22 cellular contexts compared by ENCODE assay signal in genomic region chr12:132181570-132182200, GRCh38. TPM values are rescaled to one million over a fixed set of nuclear protein-coding genes. Genes with fewer than 3 reads are reported as not detected.
A peak's percentile ranks its signal among the peaks of the same experiment; 100 is the strongest.
DNase-seq lines count a peak whose midpoint lies in the region; ATAC-seq, FAIRE-seq and TF ChIP-seq lines count a peak whose summit lies in the region.
"Had no signal": no experiment of that assay in that cellular context is flagged by ENCODE, and none has a peak within 500 bp of the region (broad histone marks: within the 10 kb centered on the region; RNA-seq: fewer than 3 reads in every experiment).

No MANE protein-coding gene starts in this region.

- H2BK12ac ChIP-seq in H1 (ENCODE audit: low read depth, low read length) (no peak overlapping the region), trophoblast cell (ENCODE audit: low read length) (no peak overlapping the region)

- H3K4ac ChIP-seq in H1 (replicated peaks; ENCODE audit: insufficient read length, low read depth, low read length) (no peak overlapping the region), trophoblast cell (ENCODE audit: low read depth, low read length) (no peak overlapping the region)

- H3K27me3 ChIP-seq in BLaER1 (no peaks in the 10 kb centered on the region), H1 (replicated peaks in 1 of 4; ENCODE audit: control insufficient read depth in 3 of 4, extremely low read depth in 1 of 4, insufficient read depth in 3 of 4, low read length in 3 of 4) (peaks cover 0 to 55% (median 30%) of the 10 kb centered on the region in 4 experiments; a peak in 5 of 7 replicates), trophoblast cell (ENCODE audit: insufficient read depth, low read length) (no peaks in the 10 kb centered on the region)

- POLR2A ChIA-PET in A549 (lab: Yijun Ruan, JAX), result no interaction called here
- POLR2A ChIA-PET in H1 (lab: Charles Lee; ENCODE audit: partially characterized antibody), result no interaction called here

- ATAC-seq in A549, result no peak
- no peak for ATAC-seq in left lobe of liver
- ATAC-seq: GM23338 had no signal

- no peak overlapping the region for H2BK20ac ChIP-seq in H1 (ENCODE audit: low read length)

- H4K8ac ChIP-seq in H1 (ENCODE audit: extremely low read depth, insufficient read depth, low read length) (no peak overlapping the region), trophoblast cell (ENCODE audit: low read depth, low read length) (no peak overlapping the region)

- H3K23me2 ChIP-seq in H1 (ENCODE audit: low read depth, low read length), result peaks cover 6% of the 10 kb centered on the region; the same call in 1 of the 2 replicates

- H2AK5ac ChIP-seq in H1 (ENCODE audit: low read depth, low read length) (peak overlapping the region; percentile 28; the same call in 1 of the 2 replicates), trophoblast cell (ENCODE audit: low read length) (no peak overlapping the region)

- H4K12ac ChIP-seq in trophoblast cell (ENCODE audit: low read depth, low read length), result no peak overlapping the region

- CTCF ChIA-PET in A549 (lab: Yijun Ruan, JAX) (no interaction called here), H1 (lab: Charles Lee; ENCODE audit: partially characterized antibody) (no interaction called here)

- TF ChIP-seq RAD21 in A549 (conservative IDR thresholded peaks at IDR 0.05 in 1 of 2, IDR thresholded peaks at IDR 0.05 in 1 of 2), result no peak
- TF ChIP-seq RAD21 in H1 (IDR thresholded peaks at IDR 0.05 in 1 of 2, conservative IDR thresholded peaks at IDR 0.05 in 1 of 2; ENCODE audit: low read depth in 2 of 2, low read length in 2 of 2), result no peak

- FAIRE-seq in A549 (lab: Jason Lieb, UNC) (no peak), H1 (lab: Jason Lieb, UNC) (no peak)

- H3K9ac ChIP-seq in BLaER1 (no peak overlapping the region), H1 (replicated peaks in 1 of 4; ENCODE audit: extremely low read depth in 1 of 4, low read depth in 3 of 4, low read length in 3 of 4) (no peak overlapping the region), trophoblast cell (ENCODE audit: low read length) (no peak overlapping the region)
- H3K9ac ChIP-seq: KMS-11 had no signal

- no peak for TF ChIP-seq CTCF in A549 (IDR thresholded peaks at IDR 0.05)
- TF ChIP-seq CTCF in H1 (IDR thresholded peaks at IDR 0.05; ENCODE audit: control extremely low read depth in 1 of 3, insufficient read depth in 1 of 3, low read depth in 1 of 3, low read length in 3 of 3), result no peak

- no peak overlapping the region for H4K5ac ChIP-seq in H1 (ENCODE audit: insufficient read length, low read depth, low read length)

- H3K4me3 ChIP-seq in A549, result no peak overlapping the region
- no peak overlapping the region for H3K4me3 ChIP-seq in BLaER1
- H3K4me3 ChIP-seq in H1 (ENCODE audit: extremely low read depth in 1 of 4, insufficient read depth in 2 of 4, low read depth in 3 of 4, low read length in 4 of 4), result no peak overlapping the region
- peak overlapping the region; percentile 42 for H3K4me3 ChIP-seq in trophoblast cell (ENCODE audit: low read depth, low read length)
- H3K4me3 ChIP-seq: GM23338, HAP-1, PC-9, SJSA1 had no signal

- peak overlapping the region; percentile 39 for H3K56ac ChIP-seq in H1 (replicated peaks; ENCODE audit: insufficient read length, low read depth, low read length)

- H3K23ac ChIP-seq in H1 (ENCODE audit: insufficient read length) (no peak overlapping the region), trophoblast cell (ENCODE audit: low read length) (no peak overlapping the region)

- no peaks in the 10 kb centered on the region for H3K36me3 ChIP-seq in BLaER1
- H3K36me3 ChIP-seq in H1 (ENCODE audit: control insufficient read depth in 2 of 4, insufficient read depth in 4 of 4, low read length in 3 of 4), result no peaks in the 10 kb centered on the region; a peak in 1 of 8 replicates
- H3K36me3 ChIP-seq in trophoblast cell (ENCODE audit: control insufficient read depth in 1 of 2, insufficient read depth in 2 of 2, low read length in 2 of 2), result no peaks in the 10 kb centered on the region
- H3K36me3 ChIP-seq: HAP-1, SJSA1 had no signal

- H3K79me1 ChIP-seq in H1 (ENCODE audit: low read depth, low read length) (no peaks in the 10 kb centered on the region), trophoblast cell (ENCODE audit: low read length) (no peaks in the 10 kb centered on the region)

- H3K14ac ChIP-seq in H1 (ENCODE audit: insufficient read length) (no peak overlapping the region), trophoblast cell (ENCODE audit: low read length) (no peak overlapping the region)

- H3K79me2 ChIP-seq in H1 (ENCODE audit: control insufficient read depth in 1 of 2, insufficient read depth in 2 of 2, low read length in 2 of 2) (no peaks in the 10 kb centered on the region), trophoblast cell (ENCODE audit: control insufficient read depth, insufficient read depth, low read length, poor library complexity) (no peaks in the 10 kb centered on the region)

- no peak overlapping the region for H2BK120ac ChIP-seq in H1 (replicated peaks; ENCODE audit: low read depth, low read length)
- no peak overlapping the region for H2BK120ac ChIP-seq in trophoblast cell (ENCODE audit: insufficient read depth, low read length, poor library complexity)

- H3K9me3 ChIP-seq in A549 (no peaks in the 10 kb centered on the region), BLaER1 (no peaks in the 10 kb centered on the region), H1 (ENCODE audit: insufficient read depth in 2 of 2, low read depth in 1 of 2, low read length in 1 of 2) (peaks cover 0 to 9% of the 10 kb centered on the region in 2 experiments; a peak in 1 of 4 replicates), trophoblast cell (ENCODE audit: insufficient read depth, low read depth, low read length) (peaks cover 17% of the 10 kb centered on the region)
- H3K9me3 ChIP-seq: HAP-1, SJSA1 had no signal

- H4K20me1 ChIP-seq in BLaER1, result no peaks in the 10 kb centered on the region
- H4K20me1 ChIP-seq in H1 (replicated peaks in 1 of 2; ENCODE audit: control insufficient read depth in 1 of 2, insufficient read depth in 2 of 2, low read length in 2 of 2), result peaks cover 0 to 10% of the 10 kb centered on the region in 2 experiments

- no peak overlapping the region for H3K27ac ChIP-seq in A549
- H3K27ac ChIP-seq in BLaER1, result no peak overlapping the region
- no peak overlapping the region for H3K27ac ChIP-seq in H1 (ENCODE audit: low read depth, low read length)
- no peak overlapping the region for H3K27ac ChIP-seq in trophoblast cell (ENCODE audit: low read depth, low read length)
- H3K27ac ChIP-seq: KMS-11, PC-9, SJSA1 had no signal

- TF ChIP-seq EP300 in A549 (IDR thresholded peaks at IDR 0.05) (no peak), H1 (IDR thresholded peaks at IDR 0.05; ENCODE audit: borderline replicate concordance in 1 of 2, low read depth in 2 of 2, low read length in 2 of 2) (no peak)

- no peak overlapping the region for H2BK15ac ChIP-seq in H1 (ENCODE audit: low read length)

- DNase-seq in A549 (ENCODE audit: low read depth in 1 of 2, low spot score in 1 of 2) (no peak), H1 (ENCODE audit: low read depth in 1 of 2, low spot score in 2 of 2) (no peak), trophoblast cell (no peak), C1 segment of cervical spinal cord (lab: John Stamatoyannopoulos, UW) (no peak), NCI-H446 (lab: John Stamatoyannopoulos, UW) (no peak), left lobe of liver (ENCODE audit: low spot score) (no peak)
- DNase-seq: CD4-positive, alpha-beta T cell; COR-L47; DMS53; HFFc6; IMR-90; MM.1S; NCI-H2029; NCI-H446 treated with DMSO at 0.1 percent for 48 hours; NCI-H526; NCI-H82; PC-9 had no signal

- 0 out of 2 replicates have a peak, but pooled peaks have one; percentile 2 for TF ChIP-seq POLR2A in A549 (IDR thresholded peaks at IDR 0.05; ENCODE audit: low read length)
- TF ChIP-seq POLR2A in H1 (IDR thresholded peaks at IDR 0.05; ENCODE audit: control extremely low read depth in 1 of 2, low read depth in 2 of 2, low read length in 2 of 2), result no peak

- no peak overlapping the region for H3K18ac ChIP-seq in H1 (ENCODE audit: extremely low read depth, low read length)
- H3K18ac ChIP-seq in trophoblast cell (ENCODE audit: low read length), result no peak overlapping the region

- H4K91ac ChIP-seq in H1 (replicated peaks; ENCODE audit: insufficient read length, low read length), result no peak overlapping the region
- no peak overlapping the region for H4K91ac ChIP-seq in trophoblast cell (ENCODE audit: low read depth, low read length)

- no peak overlapping the region for H2AFZ ChIP-seq in H1 (ENCODE audit: low read length)
- H2AFZ ChIP-seq in trophoblast cell (ENCODE audit: insufficient read depth, low read length, poor library complexity), result no peak overlapping the region
- H2AFZ ChIP-seq: GM23338, PC-9 had no signal

- H2BK5ac ChIP-seq in H1 (ENCODE audit: low read depth, low read length), result no peak overlapping the region; the same call in 1 of the 2 replicates
- H2BK5ac ChIP-seq in trophoblast cell (ENCODE audit: low read depth, low read length, poor library complexity), result no peak overlapping the region

- H3K4me1 ChIP-seq in A549 (peaks cover 9% of the 10 kb centered on the region; the same call in 2 of the 3 replicates), BLaER1 (peaks cover 97% of the 10 kb centered on the region), H1 (replicated peaks in 1 of 4; ENCODE audit: control insufficient read depth in 3 of 4, insufficient read depth in 4 of 4, low read length in 3 of 4) (peaks cover 0 to 5% (median 0%) of the 10 kb centered on the region in 4 experiments; a peak in 1 of 7 replicates), trophoblast cell (ENCODE audit: control insufficient read depth in 1 of 2, insufficient read depth in 2 of 2, low read length in 2 of 2) (no peaks in the 10 kb centered on the region)
- H3K4me1 ChIP-seq: HAP-1, SJSA1 had no signal

- H3K4me2 ChIP-seq in A549 (no peak overlapping the region), BLaER1 (peak overlapping the region; percentile 98), H1 (ENCODE audit: insufficient read depth in 1 of 2, low read depth in 2 of 2, low read length in 2 of 2) (no peak overlapping the region), trophoblast cell (ENCODE audit: low read length) (no peak overlapping the region)
- H3K4me2 ChIP-seq: GM23338, KMS-11, PC-9 had no signal

- WGBS in A549 (ENCODE audit: missing lambda C conversion rate), result 54% methylated on average over 16 of the region's 33 CpGs
- 92% methylated on average over 18 of the region's 33 CpGs; no CpG with 5 or more reads in 1 of the 2 experiments for WGBS in H1 (ENCODE audit: extremely low coverage in 1 of 2, insufficient coverage in 1 of 2, insufficient read length in 1 of 2, insufficient replicate concordance in 2 of 2, low coverage in 1 of 2, low lambda C conversion rate in 2 of 2, missing lambda C conversion rate in 1 of 2), 2 experiments
- no CpG with 5 or more reads among the region's 33 CpGs for WGBS in trophoblast cell (ENCODE audit: extremely low coverage, insufficient coverage, insufficient read length)

RNA-seq across cellular contexts. Expression of gene NOC4L, which starts 37.4 kb away (rescaled TPM):
- 10.8 and 12.1 TPM in 2 replicates for polyA plus RNA-seq in A549 (2011; rRNA removed)
- polyA plus RNA-seq in A549 (2012; cell fraction: cytosol; rRNA removed), result 35.8 and 44.8 TPM in 2 replicates
- polyA plus RNA-seq in A549 (2012; cell fraction: nucleus; rRNA removed), result 74.7 and 86.7 TPM in 2 replicates
- polyA plus RNA-seq in A549 (2017; fragmentation: RNase III; extraction: RNeasy Plus Mini Kit Qiagen cat#74134 plus additional on column Dnase treatment), result 32.8 to 36.6 TPM (median 34.1 TPM) in 3 replicates
- 8.4 and 17.4 TPM in 2 replicates for polyA minus RNA-seq in A549 (2011; rRNA and poly(A)+ RNA removed)
- 38.5 and 40.3 TPM in 2 replicates for total RNA-seq in H1 (2021; fragmentation: NEBNext Ultra II Directional; extraction: Animal tissue kit (Norgen Biotek cat#: 25700))
- 26.8 and 40.3 TPM in 2 replicates for polyA plus RNA-seq in H1 (2011; rRNA removed)
- polyA plus RNA-seq in H1 (2011; cell fraction: cytosol; rRNA removed), result 15.4 TPM
- 33.2 TPM for polyA plus RNA-seq in H1 (2011; cell fraction: nucleus; rRNA removed)
- 20.7 to 40.0 TPM (median 39.8 TPM) in 4 replicates for polyA plus RNA-seq in H1 (2012, experiment 1 of 2)
- 47.9 TPM for polyA plus RNA-seq in H1 (2012, experiment 2 of 2)
- polyA plus RNA-seq in H1 (2013, experiment 1 of 2), result 41.4 TPM
- 37.7 TPM for polyA plus RNA-seq in H1 (2013, experiment 2 of 2)
- 6.1 and 7.4 TPM in 2 replicates for polyA minus RNA-seq in H1 (2011; rRNA and poly(A)+ RNA removed)
- polyA minus RNA-seq in H1 (2011; cell fraction: cytosol; rRNA and poly(A)+ RNA removed), result 14.4 TPM
- 11.9 TPM for polyA minus RNA-seq in H1 (2011; cell fraction: nucleus; rRNA and poly(A)+ RNA removed)
- polyA plus RNA-seq in trophoblast cell (2013), result 22.0 and 22.3 TPM in 2 replicates
- total RNA-seq in left lobe of liver, result 9.9 TPM

RNA-seq across cellular contexts. Expression of gene DDX51, which starts 37.6 kb away (rescaled TPM):
- 10.2 and 11.4 TPM in 2 replicates for polyA plus RNA-seq in A549 (2011; rRNA removed)
- 37.4 and 40.5 TPM in 2 replicates for polyA plus RNA-seq in A549 (2012; cell fraction: cytosol; rRNA removed)
- polyA plus RNA-seq in A549 (2012; cell fraction: nucleus; rRNA removed), result 76.9 and 86.0 TPM in 2 replicates
- 21.8 to 23.7 TPM (median 22.6 TPM) in 3 replicates for polyA plus RNA-seq in A549 (2017; fragmentation: RNase III; extraction: RNeasy Plus Mini Kit Qiagen cat#74134 plus additional on column Dnase treatment)
- 11.4 and 16.5 TPM in 2 replicates for polyA minus RNA-seq in A549 (2011; rRNA and poly(A)+ RNA removed)
- 24.4 and 25.3 TPM in 2 replicates for total RNA-seq in H1 (2021; fragmentation: NEBNext Ultra II Directional; extraction: Animal tissue kit (Norgen Biotek cat#: 25700))
- polyA plus RNA-seq in H1 (2011; rRNA removed), result 11.2 and 19.5 TPM in 2 replicates
- 23.8 TPM for polyA plus RNA-seq in H1 (2011; cell fraction: cytosol; rRNA removed)
- 65.2 TPM for polyA plus RNA-seq in H1 (2011; cell fraction: nucleus; rRNA removed)
- polyA plus RNA-seq in H1 (2012, experiment 1 of 2), result 25.8 to 31.0 TPM (median 27.9 TPM) in 4 replicates
- 11.4 TPM for polyA plus RNA-seq in H1 (2012, experiment 2 of 2)
- polyA plus RNA-seq in H1 (2013, experiment 1 of 2), result 11.4 TPM
- 9.4 TPM for polyA plus RNA-seq in H1 (2013, experiment 2 of 2)
- polyA minus RNA-seq in H1 (2011; rRNA and poly(A)+ RNA removed), result 8.7 and 14.0 TPM in 2 replicates
- 12.7 TPM for polyA minus RNA-seq in H1 (2011; cell fraction: cytosol; rRNA and poly(A)+ RNA removed)
- polyA minus RNA-seq in H1 (2011; cell fraction: nucleus; rRNA and poly(A)+ RNA removed), result 28.4 TPM
- polyA plus RNA-seq in trophoblast cell (2013), result 6.5 and 6.9 TPM in 2 replicates
- 9.3 TPM for total RNA-seq in left lobe of liver

Comparison
In these comparisons a context has a peak if more than half of its experiments do, and no peak if none do; other contexts are left out.
1. Of the 18 proteins assayed by ChIP-seq in both H1 and A549: peak only in H1: none; only in A549: POLR2A; in both: none; in neither: 17.